In the genomic region with DNA sequence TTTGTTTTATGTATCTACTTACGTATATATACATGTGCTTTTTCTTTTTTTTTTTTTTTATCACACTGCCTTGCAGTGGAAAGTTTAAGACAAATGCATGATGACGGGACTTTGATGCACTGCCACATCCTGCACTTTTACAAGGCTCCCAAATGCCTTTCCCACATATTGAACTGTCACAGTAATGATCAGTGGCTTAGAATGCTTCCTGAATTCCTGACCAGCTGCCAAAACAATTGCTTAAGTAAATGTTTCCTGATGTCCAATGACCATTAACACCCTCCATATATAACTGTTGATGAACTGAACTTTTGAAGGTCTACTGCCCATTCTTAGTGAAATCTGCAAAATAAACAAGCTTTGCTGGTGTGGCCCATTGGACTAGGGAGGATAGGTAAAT, we compare ENCODE assay signal across 16 cellular contexts.
A peak's percentile ranks its signal among the peaks of the same experiment; 100 is the strongest.
DNase-seq lines count a peak whose midpoint lies in the region; ATAC-seq and TF ChIP-seq lines count a peak whose summit lies in the region.
"Had no signal": no experiment of that assay in that cellular context is flagged by ENCODE, and none has a peak within 500 bp of the region (broad histone marks: within the 10 kb centered on the region; RNA-seq: fewer than 3 reads in every experiment).

No MANE protein-coding gene starts in this region.

- 75 to 79% methylated on average over 2 of the region's 2 CpGs for WGBS in thyroid gland, 2 donors

- H3K27ac ChIP-seq in thyroid gland = no peak overlapping the region
- H3K27ac ChIP-seq: colonic mucosa, vagina had no signal

- H3K36me3 ChIP-seq in thyroid gland = no peaks in the 10 kb centered on the region
- H3K36me3 ChIP-seq: colonic mucosa, vagina had no signal

- intact Hi-C loops in thyroid gland (cut with DNase I) = no loop called here

- H3K27me3 ChIP-seq in thyroid gland = no peaks in the 10 kb centered on the region
- H3K27me3 ChIP-seq: colonic mucosa, vagina had no signal

- H3K4me3 ChIP-seq in fibroblast of the aortic adventitia (ENCODE audit: low read depth, low read length) (no peak overlapping the region), thyroid gland (replicated peaks in 1 of 3) (no peak overlapping the region)
- H3K4me3 ChIP-seq: colonic mucosa, vagina had no signal

- H3K4me1 ChIP-seq in thyroid gland = no peaks in the 10 kb centered on the region
- H3K4me1 ChIP-seq: colonic mucosa, vagina had no signal

- no peak for ATAC-seq in HG03108 (IDR thresholded peaks at IDR 0.05; ENCODE audit: unreplicated experiment)
- ATAC-seq: T-cell had no signal

- DNase-seq in EL (peak; percentile 92), NCI-H69 (lab: John Stamatoyannopoulos, UW) (peak; percentile 45), fibroblast of the aortic adventitia (ENCODE audit: low read depth) (peak; percentile 7), renal cortical epithelial cell (ENCODE audit: low read depth) (peak; percentile 57), NCI-H748 (lab: John Stamatoyannopoulos, UW; ENCODE audit: unreplicated experiment) (no peak), thyroid gland (no peak), GM10266 (ENCODE audit: extremely low spot score) (no peak)
- DNase-seq: activated CD4-positive, alpha-beta T cell treated with anti-CD3 and anti-CD28 coated beads for 1 hour; activated naive CD8-positive, alpha-beta T cell treated with anti-CD3 and anti-CD28 coated beads, Interleukin-2, amount 10 ng/mL, durations not matched to agents 7 days and 5 days; CD4-positive, alpha-beta T cell; colonic mucosa; NCI-H1092 treated with DMSO at 0.1 percent for 48 hours; stimulated activated CD4-positive, alpha-beta T cell treated with anti-CD3 and anti-CD28 coated beads, Interleukin-2, amount 100 ng/mL, for 24 hours; T-cell had no signal

- no peak for TF ChIP-seq CTCF in fibroblast of the aortic adventitia (IDR thresholded peaks at IDR 0.05; ENCODE audit: insufficient read depth, low read length)
- TF ChIP-seq CTCF in thyroid gland (IDR thresholded peaks at IDR 0.05) = no peak
- no peak for TF ChIP-seq CTCF in GM10266 (IDR thresholded peaks at IDR 0.05; ENCODE audit: control insufficient read depth, insufficient read depth, low read depth, missing control alignments)

- H3K9me3 ChIP-seq in thyroid gland = no peaks in the 10 kb centered on the region
- H3K9me3 ChIP-seq: colonic mucosa, vagina had no signal

- TF ChIP-seq POLR2A in thyroid gland (IDR thresholded peaks at IDR 0.05) = no peak

Comparison
In these comparisons a context has a peak if more than half of its experiments do, and no peak if none do; other contexts are left out.
1. DNase-seq: peak in EL (single experiment), NCI-H69 (single experiment), fibroblast of the aortic adventitia (single experiment) and renal cortical epithelial cell (single experiment); none in NCI-H748 (single experiment), thyroid gland (0 of 2) and GM10266 (single experiment).